ENCODE assay signal across 27 cellular contexts in genomic region chr20:2699775-2700413, GRCh38. TPM values are rescaled to one million over a fixed set of nuclear protein-coding genes. Genes with fewer than 3 reads are reported as not detected.
A peak's percentile ranks its signal among the peaks of the same experiment; 100 is the strongest.
DNase-seq lines count a peak whose midpoint lies in the region; FAIRE-seq and TF ChIP-seq lines count a peak whose summit lies in the region.
"Had no signal": no experiment of that assay in that cellular context is flagged by ENCODE, and none has a peak within 500 bp of the region (broad histone marks: within the 10 kb centered on the region; RNA-seq: fewer than 3 reads in every experiment).

No MANE protein-coding gene starts in this region.

- H2BK120ac ChIP-seq in H1 (replicated peaks; ENCODE audit: low read depth, low read length), result no peak overlapping the region

- no peaks in the 10 kb centered on the region for H3K9me2 ChIP-seq in OCI-LY7 (ENCODE audit: insufficient read depth, low read length)

- H4K91ac ChIP-seq in H1 (replicated peaks; ENCODE audit: insufficient read length, low read length), result no peak overlapping the region

- POLR2A ChIA-PET in HEK293 (lab: Yijun Ruan, JAX), result interaction anchor here (1.0 kb wide), 1 partner anchor 48 kb away, joined by 3 read pairs; no protein-coding TSS in a partner anchor
- POLR2A ChIA-PET in H1 (lab: Charles Lee; ENCODE audit: partially characterized antibody), result interaction anchor here (1.1 to 2.3 kb wide), 3 partner anchors 10 to 47 kb away, joined by 3 to 9 read pairs (median 7); partner anchors contain the start of gene NOP56
- POLR2A ChIA-PET in OCI-LY7 (lab: Charles Lee), result no interaction called here

- no peak for TF ChIP-seq CTCF in HEK293 (tag by site-specific recombination; IDR thresholded peaks at IDR 0.05)
- peak; percentile 6 to 64 (median 24) for TF ChIP-seq CTCF in H1 (IDR thresholded peaks at IDR 0.05; ENCODE audit: control extremely low read depth in 1 of 3, insufficient read depth in 1 of 3, low read depth in 1 of 3, low read length in 3 of 3)
- no peak for TF ChIP-seq CTCF in type B pancreatic cell (conservative IDR thresholded peaks at IDR 0.05)
- TF ChIP-seq CTCF in OCI-LY7 (conservative IDR thresholded peaks at IDR 0.05; ENCODE audit: low read length), result no peak

- H3K4me3 ChIP-seq in HEK293 (ENCODE audit: low read depth, low read length), result no peak overlapping the region
- H3K4me3 ChIP-seq in H1 (ENCODE audit: extremely low read depth in 1 of 4, insufficient read depth in 2 of 4, low read depth in 3 of 4, low read length in 4 of 4), result no peak overlapping the region
- no peak overlapping the region for H3K4me3 ChIP-seq in OCI-LY7 (ENCODE audit: low read depth, low read length, poor library complexity, severe bottlenecking)
- H3K4me3 ChIP-seq: BLaER1 treated with 17β-estradiol and CSF1 and Interleukin-3, amounts not matched to agents 10 nM and 100 nM; GM12878; PC-9; SJSA1 had no signal

- H3K36me3 Mint-ChIP-seq in type B pancreatic cell, result no peaks in the 10 kb centered on the region
- H3K36me3 Mint-ChIP-seq: CD8-positive, alpha-beta T cell had no signal

- DNase-seq in activated CD8-positive, alpha-beta memory T cell treated with anti-CD3 and anti-CD28 coated beads, Interleukin-2, amount 50 U/mL, for 48 hours, result peak; percentile 33
- no peak for DNase-seq in activated CD8-positive, alpha-beta memory T cell treated with anti-CD3 and anti-CD28 coated beads, Interleukin-2, amount 50 U/mL, for 4 hours
- DNase-seq in H1 (ENCODE audit: low read depth in 1 of 2, low spot score in 2 of 2) (peak in 1 of 2 experiments; percentile 38), type B pancreatic cell (ENCODE audit: extremely low spot score, unreplicated experiment) (peak; percentile 51), AML-193 (lab: John Stamatoyannopoulos, UW) (no peak), OCI-LY7 (ENCODE audit: low spot score) (no peak)
- DNase-seq: Calu3, DMS53, EL, HFFc6, IMR-90, NCI-H1436, NCI-H1930, NCI-H226, NCI-H524, NCI-H82, PC-9 had no signal

- no peak overlapping the region for H3K23ac ChIP-seq in H1 (ENCODE audit: insufficient read length)

- H3K14ac ChIP-seq in H1 (ENCODE audit: insufficient read length), result no peak overlapping the region

- H3K79me2 ChIP-seq in H1 (ENCODE audit: control insufficient read depth in 1 of 2, insufficient read depth in 2 of 2, low read length in 2 of 2), result no peaks in the 10 kb centered on the region
- H3K79me2 ChIP-seq in OCI-LY7 (ENCODE audit: insufficient read depth, low read depth, low read length), result no peaks in the 10 kb centered on the region

- no peak overlapping the region for H2AFZ ChIP-seq in H1 (ENCODE audit: low read length)
- no peak overlapping the region for H2AFZ ChIP-seq in OCI-LY7 (ENCODE audit: low read length)
- H2AFZ ChIP-seq: PC-9 had no signal

- H4K20me1 ChIP-seq in H1 (replicated peaks in 1 of 2; ENCODE audit: control insufficient read depth in 1 of 2, insufficient read depth in 2 of 2, low read length in 2 of 2) (peaks cover 0 to 8% of the 10 kb centered on the region in 2 experiments), OCI-LY7 (ENCODE audit: insufficient read depth, low read length) (no peaks in the 10 kb centered on the region)

- peak overlapping the region; percentile 88 for H2BK15ac ChIP-seq in H1 (ENCODE audit: low read length)

- no peaks in the 10 kb centered on the region for H3K9me3 Mint-ChIP-seq in type B pancreatic cell
- H3K9me3 Mint-ChIP-seq: CD8-positive, alpha-beta T cell; HFFc6 had no signal

- H3K79me1 ChIP-seq in H1 (ENCODE audit: low read depth, low read length), result no peaks in the 10 kb centered on the region

- H3K27ac Mint-ChIP-seq in type B pancreatic cell, result no peak overlapping the region
- H3K27ac Mint-ChIP-seq: CD8-positive, alpha-beta T cell; HFFc6 had no signal

- H3K27me3 ChIP-seq in H1 (replicated peaks in 1 of 4; ENCODE audit: control insufficient read depth in 3 of 4, extremely low read depth in 1 of 4, insufficient read depth in 3 of 4, low read length in 3 of 4), result peaks cover 9 to 60% (median 46%) of the 10 kb centered on the region in 4 experiments
- H3K27me3 ChIP-seq: SJSA1 had no signal

- peak overlapping the region; percentile 80; the same call in 1 of the 2 replicates for H2BK20ac ChIP-seq in H1 (ENCODE audit: low read length)

- WGBS in H1 (ENCODE audit: extremely low coverage in 1 of 2, insufficient coverage in 1 of 2, insufficient read length in 1 of 2, insufficient replicate concordance in 2 of 2, low coverage in 1 of 2, low lambda C conversion rate in 2 of 2, missing lambda C conversion rate in 1 of 2), 2 experiments, result 61% methylated on average over 5 of the region's 5 CpGs; no CpG with 5 or more reads in 1 of the 2 experiments

- 0 out of 2 replicates have a peak overlapping the region, but pooled peaks have one; percentile 19 for H3K18ac ChIP-seq in H1 (ENCODE audit: extremely low read depth, low read length)

- intact Hi-C loops in OCI-LY7 (cut with micrococcal nuclease; ENCODE audit: unreplicated experiment), result no loop called here

- BruUV-seq in OCI-LY7 (replicated peaks; lab: Mats Ljungman, UMichigan), result no TSS peak

- no peak overlapping the region for H4K8ac ChIP-seq in H1 (ENCODE audit: extremely low read depth, insufficient read depth, low read length)

- H3K4me3 Mint-ChIP-seq in type B pancreatic cell, result no peak overlapping the region
- H3K4me3 Mint-ChIP-seq: CD8-positive, alpha-beta T cell; HFFc6 had no signal

- H3K9me3 ChIP-seq in HEK293 (ENCODE audit: control insufficient read depth, insufficient read depth, low read depth, low read length) (no peaks in the 10 kb centered on the region), H1 (ENCODE audit: insufficient read depth in 2 of 2, low read depth in 1 of 2, low read length in 1 of 2) (no peaks in the 10 kb centered on the region), OCI-LY7 (ENCODE audit: low read length) (no peaks in the 10 kb centered on the region)
- H3K9me3 ChIP-seq: SJSA1 had no signal

- H3K9ac ChIP-seq in H1 (replicated peaks in 1 of 4; ENCODE audit: extremely low read depth in 1 of 4, low read depth in 3 of 4, low read length in 3 of 4), result no peak overlapping the region
- H3K9ac ChIP-seq: BLaER1 treated with 17β-estradiol and CSF1 and Interleukin-3, amounts not matched to agents 10 nM and 100 nM had no signal

- no peak for FAIRE-seq in H1 (lab: Jason Lieb, UNC)
- FAIRE-seq: GM12878, GM19239 had no signal

- H2AK5ac ChIP-seq in H1 (ENCODE audit: low read depth, low read length), result no peak overlapping the region

- peak overlapping the region; percentile 60; the same call in 1 of the 2 replicates for H2BK12ac ChIP-seq in H1 (ENCODE audit: low read depth, low read length)

- no peak overlapping the region for H2BK5ac ChIP-seq in H1 (ENCODE audit: low read depth, low read length)

- peaks cover 6% of the 10 kb centered on the region for H3K4me1 Mint-ChIP-seq in type B pancreatic cell (ENCODE audit: unreplicated experiment)

- H3K4me1 ChIP-seq in HEK293 (ENCODE audit: control insufficient read depth, insufficient read depth, low read length) (peaks cover 2% of the 10 kb centered on the region; the same call in 1 of the 2 replicates), H1 (replicated peaks in 1 of 4; ENCODE audit: control insufficient read depth in 3 of 4, insufficient read depth in 4 of 4, low read length in 3 of 4) (peaks cover 0 to 28% (median 21%) of the 10 kb centered on the region in 4 experiments; a peak in 6 of 7 replicates), OCI-LY7 (ENCODE audit: insufficient read depth, low read length, poor library complexity, severe bottlenecking) (no peaks in the 10 kb centered on the region)
- H3K4me1 ChIP-seq: SJSA1 had no signal

- TF ChIP-seq EP300 in H1 (IDR thresholded peaks at IDR 0.05; ENCODE audit: borderline replicate concordance in 1 of 2, low read depth in 2 of 2, low read length in 2 of 2), result no peak

- no peak overlapping the region for H4K5ac ChIP-seq in H1 (ENCODE audit: insufficient read length, low read depth, low read length)

- peaks cover 59% of the 10 kb centered on the region for H3K27me3 Mint-ChIP-seq in type B pancreatic cell

- H3K56ac ChIP-seq in H1 (replicated peaks; ENCODE audit: insufficient read length, low read depth, low read length), result no peak overlapping the region

- TF ChIP-seq RAD21 in H1 (IDR thresholded peaks at IDR 0.05 in 1 of 2, conservative IDR thresholded peaks at IDR 0.05 in 1 of 2; ENCODE audit: low read depth in 2 of 2, low read length in 2 of 2), result peak; percentile 19 to 38; a peak in 3 of 4 replicates

- no peaks in the 10 kb centered on the region for H3K23me2 ChIP-seq in H1 (ENCODE audit: low read depth, low read length)

- H3K4ac ChIP-seq in H1 (replicated peaks; ENCODE audit: insufficient read length, low read depth, low read length), result no peak overlapping the region

- CTCF ChIA-PET in HEK293 (lab: Yijun Ruan, JAX), result interaction anchor here (1.8 kb wide), 1 partner anchor 11 kb away, joined by 10 read pairs; no protein-coding TSS in a partner anchor
- CTCF ChIA-PET in H1 (lab: Charles Lee; ENCODE audit: partially characterized antibody), result interaction anchor here (1.0 to 8.4 kb wide), 9 partner anchors 8 to 118 kb away, joined by 3 to 75 read pairs (median 6); no protein-coding TSS in a partner anchor
- CTCF ChIA-PET in OCI-LY7 (lab: Charles Lee; ENCODE audit: unreplicated experiment), result no interaction called here

- TF ChIP-seq POLR2A in H1 (IDR thresholded peaks at IDR 0.05; ENCODE audit: control extremely low read depth in 1 of 2, low read depth in 2 of 2, low read length in 2 of 2), result no peak

- H3K36me3 ChIP-seq in HEK293 (ENCODE audit: control insufficient read depth in 2 of 2, insufficient read depth in 1 of 2, low read length in 2 of 2) (peaks cover 0 to 3% of the 10 kb centered on the region in 2 experiments; a peak in 1 of 3 replicates), H1 (ENCODE audit: control insufficient read depth in 2 of 4, insufficient read depth in 4 of 4, low read length in 3 of 4) (no peaks in the 10 kb centered on the region), OCI-LY7 (ENCODE audit: insufficient read depth, low read length) (no peaks in the 10 kb centered on the region)
- H3K36me3 ChIP-seq: BLaER1 treated with 17β-estradiol and CSF1 and Interleukin-3, amounts not matched to agents 10 nM and 100 nM; SJSA1 had no signal

- H3K4me2 ChIP-seq in H1 (ENCODE audit: insufficient read depth in 1 of 2, low read depth in 2 of 2, low read length in 2 of 2) (peak overlapping the region in 1 of 2 experiments; percentile 27; a peak in 1 of 4 replicates), OCI-LY7 (ENCODE audit: low read length) (no peak overlapping the region)
- H3K4me2 ChIP-seq: PC-9 had no signal

- H3K27ac ChIP-seq in HEK293 (ENCODE audit: extremely low read depth, low read depth, low read length) (no peak overlapping the region), H1 (ENCODE audit: low read depth, low read length) (no peak overlapping the region), OCI-LY7 (ENCODE audit: low read depth, low read length, poor library complexity, severe bottlenecking) (no peak overlapping the region)
- H3K27ac ChIP-seq: BLaER1 treated with 17β-estradiol and CSF1 and Interleukin-3, amounts not matched to agents 10 nM and 100 nM; HL-60; PC-9; RWPE1; SJSA1 had no signal

RNA-seq across cellular contexts. Expression of gene EBF4, which starts 7.3 kb away (rescaled TPM):
- 1.2 and 1.6 TPM in 2 replicates for total RNA-seq in H1 (2021; fragmentation: NEBNext Ultra II Directional; extraction: Animal tissue kit (Norgen Biotek cat#: 25700))
- polyA plus RNA-seq in H1 (2011; rRNA removed), result 2.9 and 3.6 TPM in 2 replicates
- 2.9 TPM for polyA plus RNA-seq in H1 (2011; cell fraction: cytosol; rRNA removed)
- polyA plus RNA-seq in H1 (2011; cell fraction: nucleus; rRNA removed), result 16.0 TPM
- polyA plus RNA-seq in H1 (2012, experiment 1 of 2), result 3.0 to 6.6 TPM (median 3.9 TPM) in 4 replicates
- 2.3 TPM for polyA plus RNA-seq in H1 (2012, experiment 2 of 2)
- polyA plus RNA-seq in H1 (2013, experiment 1 of 2), result 1.5 TPM
- polyA plus RNA-seq in H1 (2013, experiment 2 of 2), result 1.2 TPM
- polyA minus RNA-seq in H1 (2011; rRNA and poly(A)+ RNA removed), result 1.7 and 2.3 TPM in 2 replicates
- 1.9 TPM for polyA minus RNA-seq in H1 (2011; cell fraction: cytosol; rRNA and poly(A)+ RNA removed)
- 2.4 TPM for polyA minus RNA-seq in H1 (2011; cell fraction: nucleus; rRNA and poly(A)+ RNA removed)
- total RNA-seq in type B pancreatic cell (ENCODE audit: low replicate concordance) (11.4 and 17.9 TPM in 2 replicates), OCI-LY7 (2022) (2.6 and 4.4 TPM in 2 replicates)
- total RNA-seq in OCI-LY7 (2014; rRNA removed; shearing (Covaris generic)), result 0.41 and 1.5 TPM in 2 replicates
- total RNA-seq: HT1080, MCF 10A had no signal
- polyA plus RNA-seq: GM12878 had no signal

RNA-seq across cellular contexts. Expression of gene IDH3B, which starts 35.9 kb away (rescaled TPM):
- total RNA-seq in H1 (2021; fragmentation: NEBNext Ultra II Directional; extraction: Animal tissue kit (Norgen Biotek cat#: 25700)), result 103 and 110 TPM in 2 replicates
- 162 and 167 TPM in 2 replicates for polyA plus RNA-seq in H1 (2011; rRNA removed)
- polyA plus RNA-seq in H1 (2011; cell fraction: cytosol; rRNA removed), result 202 TPM
- 428 TPM for polyA plus RNA-seq in H1 (2011; cell fraction: nucleus; rRNA removed)
- 129 to 159 TPM (median 155 TPM) in 4 replicates for polyA plus RNA-seq in H1 (2012, experiment 1 of 2)
- 85.7 TPM for polyA plus RNA-seq in H1 (2012, experiment 2 of 2)
- 59.3 TPM for polyA plus RNA-seq in H1 (2013, experiment 1 of 2)
- 52.9 TPM for polyA plus RNA-seq in H1 (2013, experiment 2 of 2)
- polyA minus RNA-seq in H1 (2011; rRNA and poly(A)+ RNA removed), result 173 and 188 TPM in 2 replicates
- polyA minus RNA-seq in H1 (2011; cell fraction: cytosol; rRNA and poly(A)+ RNA removed), result 64.4 TPM
- polyA minus RNA-seq in H1 (2011; cell fraction: nucleus; rRNA and poly(A)+ RNA removed), result 114 TPM
- total RNA-seq in type B pancreatic cell (ENCODE audit: low replicate concordance) (85.6 and 101 TPM in 2 replicates), OCI-LY7 (2022) (123 and 142 TPM in 2 replicates)
- total RNA-seq in OCI-LY7 (2014; rRNA removed; shearing (Covaris generic)), result 154 and 162 TPM in 2 replicates

RNA-seq across cellular contexts. Expression of gene NOP56, which starts 47.5 kb away (rescaled TPM):
- 668 and 677 TPM in 2 replicates for total RNA-seq in H1 (2021; fragmentation: NEBNext Ultra II Directional; extraction: Animal tissue kit (Norgen Biotek cat#: 25700))
- polyA plus RNA-seq in H1 (2011; rRNA removed), result 364 and 391 TPM in 2 replicates
- 433 TPM for polyA plus RNA-seq in H1 (2011; cell fraction: cytosol; rRNA removed)
- polyA plus RNA-seq in H1 (2011; cell fraction: nucleus; rRNA removed), result 1,642 TPM
- polyA plus RNA-seq in H1 (2012, experiment 1 of 2), result 603 to 679 TPM (median 649 TPM) in 4 replicates
- 135 TPM for polyA plus RNA-seq in H1 (2012, experiment 2 of 2)
- 937 TPM for polyA plus RNA-seq in H1 (2013, experiment 1 of 2)
- polyA plus RNA-seq in H1 (2013, experiment 2 of 2), result 806 TPM
- polyA minus RNA-seq in H1 (2011; rRNA and poly(A)+ RNA removed), result 546 and 558 TPM in 2 replicates
- polyA minus RNA-seq in H1 (2011; cell fraction: cytosol; rRNA and poly(A)+ RNA removed), result 255 TPM
- polyA minus RNA-seq in H1 (2011; cell fraction: nucleus; rRNA and poly(A)+ RNA removed), result 857 TPM
- total RNA-seq in type B pancreatic cell (ENCODE audit: low replicate concordance) (203 and 364 TPM in 2 replicates), OCI-LY7 (2022) (464 and 544 TPM in 2 replicates)
- 580 and 640 TPM in 2 replicates for total RNA-seq in OCI-LY7 (2014; rRNA removed; shearing (Covaris generic))

Comparison
In these comparisons a context has a peak if more than half of its experiments do, and no peak if none do; other contexts are left out.
1. DNase-seq: peak in activated CD8-positive, alpha-beta memory T cell treated with anti-CD3 and anti-CD28 coated beads, Interleukin-2, amount 50 U/mL, for 48 hours (single experiment) and type B pancreatic cell (single experiment); none in activated CD8-positive, alpha-beta memory T cell treated with anti-CD3 and anti-CD28 coated beads, Interleukin-2, amount 50 U/mL, for 4 hours (single experiment), AML-193 (0 of 2) and OCI-LY7 (single experiment).
2. CTCF ChIP-seq: peak in H1 (3 of 3); none in HEK293 (single experiment), type B pancreatic cell (single experiment) and OCI-LY7 (single experiment).